In the genomic region with DNA sequence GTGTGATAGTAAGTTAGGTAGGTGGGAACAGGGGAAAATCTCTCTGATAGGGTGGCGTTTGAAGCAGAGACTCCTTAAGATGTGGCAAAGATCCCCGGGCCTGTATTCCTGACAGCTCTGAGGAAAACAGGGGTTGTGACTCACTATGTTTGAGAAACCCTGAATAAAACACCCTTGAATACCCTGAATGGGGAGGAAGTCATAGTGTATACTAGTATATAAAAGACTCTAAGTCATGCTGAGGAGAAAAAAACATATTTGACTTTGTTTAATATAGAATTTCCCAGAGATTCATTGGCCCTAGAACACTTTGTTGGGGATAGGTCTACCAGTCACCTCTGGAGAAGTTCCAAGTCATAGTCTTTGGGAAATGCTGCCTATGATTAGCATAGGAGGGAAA, we compare ENCODE assay signal across 1 cellular context.
TF ChIP-seq lines count a peak whose summit lies in the region.

No MANE protein-coding gene starts in this region.

TF ChIP-seq in HCT116, 20 proteins besides CTCF, POLR2A, EP300 and RAD21 (continued from another document):
- TF ChIP-seq ZNF274 (IDR thresholded peaks at IDR 0.05; ENCODE audit: low read depth, low read length), result no peak
- no peak; the same call in none of the 2 replicates for TF ChIP-seq JUND (IDR thresholded peaks at IDR 0.05)
- TF ChIP-seq EZH2phosphoT487 (IDR thresholded peaks at IDR 0.05; ENCODE audit: borderline replicate concordance), result no peak
- no peak for TF ChIP-seq EZH2 (IDR thresholded peaks at IDR 0.05)
- TF ChIP-seq EGR1 (IDR thresholded peaks at IDR 0.05; ENCODE audit: low read depth), result no peak
- no peak for TF ChIP-seq ZFX (IDR thresholded peaks at IDR 0.05)
- peak; percentile 41; the same call in 1 of the 2 replicates for TF ChIP-seq SP1 (IDR thresholded peaks at IDR 0.05; ENCODE audit: low read depth)
- peak; percentile 54 for TF ChIP-seq POLR2AphosphoS5 (IDR thresholded peaks at IDR 0.05; ENCODE audit: low read depth, low read length)
- TF ChIP-seq, protein P1, sequence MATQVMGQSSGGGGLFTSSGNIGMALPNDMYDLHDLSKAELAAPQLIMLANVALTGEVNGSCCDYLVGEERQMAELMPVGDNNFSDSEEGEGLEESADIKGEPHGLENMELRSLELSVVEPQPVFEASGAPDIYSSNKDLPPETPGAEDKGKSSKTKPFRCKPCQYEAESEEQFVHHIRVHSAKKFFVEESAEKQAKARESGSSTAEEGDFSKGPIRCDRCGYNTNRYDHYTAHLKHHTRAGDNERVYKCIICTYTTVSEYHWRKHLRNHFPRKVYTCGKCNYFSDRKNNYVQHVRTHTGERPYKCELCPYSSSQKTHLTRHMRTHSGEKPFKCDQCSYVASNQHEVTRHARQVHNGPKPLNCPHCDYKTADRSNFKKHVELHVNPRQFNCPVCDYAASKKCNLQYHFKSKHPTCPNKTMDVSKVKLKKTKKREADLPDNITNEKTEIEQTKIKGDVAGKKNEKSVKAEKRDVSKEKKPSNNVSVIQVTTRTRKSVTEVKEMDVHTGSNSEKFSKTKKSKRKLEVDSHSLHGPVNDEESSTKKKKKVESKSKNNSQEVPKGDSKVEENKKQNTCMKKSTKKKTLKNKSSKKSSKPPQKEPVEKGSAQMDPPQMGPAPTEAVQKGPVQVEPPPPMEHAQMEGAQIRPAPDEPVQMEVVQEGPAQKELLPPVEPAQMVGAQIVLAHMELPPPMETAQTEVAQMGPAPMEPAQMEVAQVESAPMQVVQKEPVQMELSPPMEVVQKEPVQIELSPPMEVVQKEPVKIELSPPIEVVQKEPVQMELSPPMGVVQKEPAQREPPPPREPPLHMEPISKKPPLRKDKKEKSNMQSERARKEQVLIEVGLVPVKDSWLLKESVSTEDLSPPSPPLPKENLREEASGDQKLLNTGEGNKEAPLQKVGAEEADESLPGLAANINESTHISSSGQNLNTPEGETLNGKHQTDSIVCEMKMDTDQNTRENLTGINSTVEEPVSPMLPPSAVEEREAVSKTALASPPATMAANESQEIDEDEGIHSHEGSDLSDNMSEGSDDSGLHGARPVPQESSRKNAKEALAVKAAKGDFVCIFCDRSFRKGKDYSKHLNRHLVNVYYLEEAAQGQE (IDR thresholded peaks at IDR 0.05; ENCODE audit: low read depth), result no peak
- no peak for TF ChIP-seq SRF (IDR thresholded peaks at IDR 0.05; ENCODE audit: low read depth)
- 0 out of 2 replicates have a peak, but pooled peaks have one; percentile 8 for TF ChIP-seq CBX3 (IDR thresholded peaks at IDR 0.05; ENCODE audit: low read depth)
- peak; percentile 26 for TF ChIP-seq FOSL1 (IDR thresholded peaks at IDR 0.05; ENCODE audit: low read depth)
- TF ChIP-seq, protein P2, sequence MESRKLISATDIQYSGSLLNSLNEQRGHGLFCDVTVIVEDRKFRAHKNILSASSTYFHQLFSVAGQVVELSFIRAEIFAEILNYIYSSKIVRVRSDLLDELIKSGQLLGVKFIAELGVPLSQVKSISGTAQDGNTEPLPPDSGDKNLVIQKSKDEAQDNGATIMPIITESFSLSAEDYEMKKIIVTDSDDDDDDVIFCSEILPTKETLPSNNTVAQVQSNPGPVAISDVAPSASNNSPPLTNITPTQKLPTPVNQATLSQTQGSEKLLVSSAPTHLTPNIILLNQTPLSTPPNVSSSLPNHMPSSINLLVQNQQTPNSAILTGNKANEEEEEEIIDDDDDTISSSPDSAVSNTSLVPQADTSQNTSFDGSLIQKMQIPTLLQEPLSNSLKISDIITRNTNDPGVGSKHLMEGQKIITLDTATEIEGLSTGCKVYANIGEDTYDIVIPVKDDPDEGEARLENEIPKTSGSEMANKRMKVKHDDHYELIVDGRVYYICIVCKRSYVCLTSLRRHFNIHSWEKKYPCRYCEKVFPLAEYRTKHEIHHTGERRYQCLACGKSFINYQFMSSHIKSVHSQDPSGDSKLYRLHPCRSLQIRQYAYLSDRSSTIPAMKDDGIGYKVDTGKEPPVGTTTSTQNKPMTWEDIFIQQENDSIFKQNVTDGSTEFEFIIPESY (IDR thresholded peaks at IDR 0.05; ENCODE audit: extremely low read depth, insufficient replicate concordance, low read length), result no peak
- TF ChIP-seq SIN3A (IDR thresholded peaks at IDR 0.05; ENCODE audit: low read depth), result no peak
- no peak for TF ChIP-seq YY1 (IDR thresholded peaks at IDR 0.05; ENCODE audit: extremely low read depth, insufficient replicate concordance, low read depth, low read length)
